8 cellular contexts compared by ENCODE assay signal in genomic region chr17:82257473-82257872, GRCh38. TPM values are rescaled to one million over a fixed set of nuclear protein-coding genes. Genes with fewer than 3 reads are reported as not detected.
A peak's percentile ranks its signal among the peaks of the same experiment; 100 is the strongest.
DNase-seq lines count a peak whose midpoint lies in the region; ATAC-seq, FAIRE-seq and TF ChIP-seq lines count a peak whose summit lies in the region.

No MANE protein-coding gene starts in this region.

- no peak for TF ChIP-seq CTCF in D721Med (IDR thresholded peaks at IDR 0.05; ENCODE audit: insufficient read depth, missing control alignments)

- no peaks in the 10 kb centered on the region for H3K9me3 Mint-ChIP-seq in activated CD8-positive, alpha-beta T cell treated with anti-CD3 and anti-CD28 coated beads, Interleukin-2, amount 10 ng/mL, durations not matched to agents 7 days and 5 days (ENCODE audit: insufficient read depth)

- FAIRE-seq in D721Med (lab: Jason Lieb, UNC), result no peak

- TF ChIP-seq POLR2A in erythroblast (IDR thresholded peaks at IDR 0.05; ENCODE audit: low read length), result no peak

- in situ Hi-C loops in G401 (cut with HindIII; ENCODE audit: low sequenced_read_pairs), result no loop called here

- H3K27me3 Mint-ChIP-seq in activated CD8-positive, alpha-beta T cell treated with anti-CD3 and anti-CD28 coated beads, Interleukin-2, amount 10 ng/mL, durations not matched to agents 7 days and 5 days (ENCODE audit: low read depth), result no peaks in the 10 kb centered on the region

- H3K27ac Mint-ChIP-seq in activated CD8-positive, alpha-beta T cell treated with anti-CD3 and anti-CD28 coated beads, Interleukin-2, amount 10 ng/mL, durations not matched to agents 7 days and 5 days, result peak overlapping the region; percentile 71

- POLR2A ChIA-PET in activated CD8-positive, alpha-beta T cell treated with anti-CD3 and anti-CD28 coated beads, Interleukin-2, amount 10 ng/mL, durations not matched to agents 7 days and 5 days (lab: Charles Lee), result interaction anchor here (0.6 kb wide), 1 partner anchor 194 kb away, joined by 3 read pairs; no protein-coding TSS in a partner anchor

- peak; percentile 91 for ATAC-seq in activated CD8-positive, alpha-beta T cell treated with anti-CD3 and anti-CD28 coated beads, Interleukin-2, amount 10 ng/mL, durations not matched to agents 7 days and 5 days
- ATAC-seq in HG03097 (IDR thresholded peaks at IDR 0.05; ENCODE audit: low FRiP score, unreplicated experiment) (no peak), GM21786 (IDR thresholded peaks at IDR 0.05; ENCODE audit: unreplicated experiment) (no peak)

- intact Hi-C loops in posterior cingulate gyrus (cut with DNase I), result no loop called here

- CTCF ChIA-PET in activated CD8-positive, alpha-beta T cell treated with anti-CD3 and anti-CD28 coated beads, Interleukin-2, amount 10 ng/mL, durations not matched to agents 7 days and 5 days (lab: Charles Lee), result interaction anchor here (1.6 kb wide), 1 partner anchor 64 kb away, joined by 4 read pairs; no protein-coding TSS in a partner anchor

- DNase-seq in G401 (ENCODE audit: low spot score) (peak; percentile 59), erythroblast (lab: John Stamatoyannopoulos, UW) (peak; percentile 41 to 46), posterior cingulate gyrus (peak in 8 of 10 donors; percentile 56 to 96 (median 76)), D721Med (ENCODE audit: insufficient read length, low spot score) (no peak), A172 (ENCODE audit: low spot score) (no peak)
- DNase-seq in activated CD8-positive, alpha-beta T cell treated with anti-CD3 and anti-CD28 coated beads, Interleukin-2, amount 10 ng/mL, durations not matched to agents 7 days and 5 days, result peak; percentile 55

- peaks cover 73% of the 10 kb centered on the region for H3K36me3 Mint-ChIP-seq in activated CD8-positive, alpha-beta T cell treated with anti-CD3 and anti-CD28 coated beads, Interleukin-2, amount 10 ng/mL, durations not matched to agents 7 days and 5 days (ENCODE audit: low read depth)

- H3K4me1 Mint-ChIP-seq in activated CD8-positive, alpha-beta T cell treated with anti-CD3 and anti-CD28 coated beads, Interleukin-2, amount 10 ng/mL, durations not matched to agents 7 days and 5 days (ENCODE audit: low read depth), result peaks cover 10% of the 10 kb centered on the region

- H3K4me3 Mint-ChIP-seq in activated CD8-positive, alpha-beta T cell treated with anti-CD3 and anti-CD28 coated beads, Interleukin-2, amount 10 ng/mL, durations not matched to agents 7 days and 5 days, result no peak overlapping the region

RNA-seq across cellular contexts. Expression of gene CSNK1D, which starts 16.0 kb away (rescaled TPM):
- 83.1 and 87.7 TPM in 2 replicates for total RNA-seq in G401 (2014; rRNA removed; shearing (Covaris generic))
- total RNA-seq in activated CD8-positive, alpha-beta T cell treated with anti-CD3 and anti-CD28 coated beads, Interleukin-2, amount 10 ng/mL, durations not matched to agents 7 days and 5 days, result 100 to 1,000 TPM in 1 of 2 experiments, 10 to 100 TPM in 1; 99.5 to 111 TPM
- 19.9 and 20.9 TPM in 2 replicates for total RNA-seq in A172 (2014; rRNA removed; shearing (Covaris generic))

RNA-seq across cellular contexts. Expression of gene SLC16A3, which starts 28.6 kb away (rescaled TPM):
- 280 and 292 TPM in 2 replicates for total RNA-seq in G401 (2014; rRNA removed; shearing (Covaris generic))
- total RNA-seq in activated CD8-positive, alpha-beta T cell treated with anti-CD3 and anti-CD28 coated beads, Interleukin-2, amount 10 ng/mL, durations not matched to agents 7 days and 5 days, result 100 to 1,000 TPM; 257 to 264 TPM
- total RNA-seq in A172 (2014; rRNA removed; shearing (Covaris generic)), result 65.3 and 66.7 TPM in 2 replicates

RNA-seq across cellular contexts. Expression of gene CCDC57, which starts 44.8 kb away (rescaled TPM):
- 16.6 and 22.1 TPM in 2 replicates for total RNA-seq in G401 (2014; rRNA removed; shearing (Covaris generic))
- total RNA-seq in activated CD8-positive, alpha-beta T cell treated with anti-CD3 and anti-CD28 coated beads, Interleukin-2, amount 10 ng/mL, durations not matched to agents 7 days and 5 days, result 10 to 100 TPM; 78.3 to 84.7 TPM
- 8.9 and 14.6 TPM in 2 replicates for total RNA-seq in A172 (2014; rRNA removed; shearing (Covaris generic))

RNA-seq across cellular contexts. Expression of gene CD7, which starts 59.9 kb away (rescaled TPM):
- 3.8 and 26.3 TPM in 2 replicates for total RNA-seq in G401 (2014; rRNA removed; shearing (Covaris generic))
- 100 to 1,000 TPM; 334 to 355 TPM for total RNA-seq in activated CD8-positive, alpha-beta T cell treated with anti-CD3 and anti-CD28 coated beads, Interleukin-2, amount 10 ng/mL, durations not matched to agents 7 days and 5 days
- total RNA-seq in A172 (2014; rRNA removed; shearing (Covaris generic)), result not detected in 2 replicates

Comparison
In these comparisons a context has a peak if more than half of its experiments do, and no peak if none do; other contexts are left out.
1. DNase-seq: peak in G401 (single experiment), activated CD8-positive, alpha-beta T cell treated with anti-CD3 and anti-CD28 coated beads, Interleukin-2, amount 10 ng/mL, durations not matched to agents 7 days and 5 days (single experiment), erythroblast (2 of 2) and posterior cingulate gyrus (8 of 10); none in D721Med (single experiment) and A172 (single experiment).